11 cellular contexts compared by ENCODE assay signal in the genomic region with DNA sequence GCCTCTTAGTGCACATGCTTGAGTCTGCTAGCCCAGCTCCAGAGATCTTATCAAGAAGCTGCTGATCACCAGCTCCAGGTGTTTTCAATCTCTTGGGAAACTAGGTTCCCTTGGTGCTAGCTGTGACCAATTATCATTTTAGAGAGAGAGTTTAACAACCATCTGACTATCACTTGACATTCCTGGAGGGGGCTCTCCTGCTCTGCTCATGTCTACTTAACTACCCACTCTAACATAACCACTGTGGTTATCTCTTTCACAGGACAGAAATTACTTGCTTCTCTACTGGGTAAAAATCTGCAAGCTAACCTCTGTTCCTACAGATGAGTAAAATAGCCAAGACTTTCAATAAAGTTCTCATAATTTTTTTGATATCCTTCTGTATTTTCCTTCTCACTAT.
DNase-seq lines count a peak whose midpoint lies in the region; ATAC-seq and TF ChIP-seq lines count a peak whose summit lies in the region.
"Had no signal": no experiment of that assay in that cellular context is flagged by ENCODE, and none has a peak within 500 bp of the region (broad histone marks: within the 10 kb centered on the region; RNA-seq: fewer than 3 reads in every experiment).

No MANE protein-coding gene starts in this region.

- H3K27me3 ChIP-seq in osteoblast (ENCODE audit: insufficient read depth, low read length), result no peaks in the 10 kb centered on the region
- no peaks in the 10 kb centered on the region for H3K27me3 ChIP-seq in Karpas-422 (ENCODE audit: low read length)
- H3K27me3 ChIP-seq: tibial artery had no signal

- H3K27ac ChIP-seq in osteoblast (ENCODE audit: low read depth, low read length) (no peak overlapping the region), Karpas-422 (ENCODE audit: low read length) (no peak overlapping the region)
- H3K27ac ChIP-seq: C4-2B, tibial artery had no signal

- TF ChIP-seq CTCF in osteoblast (IDR thresholded peaks at IDR 0.05; ENCODE audit: extremely low read depth, low read depth, low read length), result peak; percentile 15

- H3K4me1 ChIP-seq in osteoblast (ENCODE audit: insufficient read depth, low read length) (no peaks in the 10 kb centered on the region), Karpas-422 (ENCODE audit: low read length) (no peaks in the 10 kb centered on the region)
- H3K4me1 ChIP-seq: tibial artery had no signal

- DNase-seq in activated naive CD4-positive, alpha-beta T cell treated with anti-CD3 and anti-CD28 coated beads, Interleukin-2, amount 50 U/mL, for 72 hours (ENCODE audit: low spot score in 2 of 2), result no peak
- DNase-seq in SK-N-DZ (ENCODE audit: low spot score) (peak; percentile 55), osteoblast (ENCODE audit: insufficient read length, low spot score, missing footprints) (no peak), COR-L47 (lab: John Stamatoyannopoulos, UW) (no peak), occipital lobe (lab: John Stamatoyannopoulos, UW) (no peak), Karpas-422 (no peak)
- DNase-seq: effector CD8-positive, alpha-beta T cell; tibial artery had no signal

- no peaks in the 10 kb centered on the region for H3K36me3 Mint-ChIP-seq in activated naive CD4-positive, alpha-beta T cell treated with anti-CD3 and anti-CD28 coated beads, Interleukin-2, amount 50 U/mL, for 24 hours
- H3K36me3 Mint-ChIP-seq in activated naive CD4-positive, alpha-beta T cell treated with anti-CD3 and anti-CD28 coated beads, Interleukin-2, amount 50 U/mL, for 72 hours, result no peaks in the 10 kb centered on the region

- no peak for ATAC-seq in activated naive CD4-positive, alpha-beta T cell treated with anti-CD3 and anti-CD28 coated beads, Interleukin-2, amount 50 U/mL, for 72 hours
- peak; percentile 75 for ATAC-seq in HG02798 (IDR thresholded peaks at IDR 0.05; ENCODE audit: poor library complexity, unreplicated experiment)

- H3K36me3 ChIP-seq in osteoblast (ENCODE audit: insufficient read depth, low read length), result no peaks in the 10 kb centered on the region
- no peaks in the 10 kb centered on the region for H3K36me3 ChIP-seq in Karpas-422 (ENCODE audit: insufficient read depth, low read length)
- H3K36me3 ChIP-seq: tibial artery had no signal

- H3K4me3 ChIP-seq in osteoblast (ENCODE audit: insufficient read depth, low read length) (no peak overlapping the region), Karpas-422 (ENCODE audit: low read length) (no peak overlapping the region)
- H3K4me3 ChIP-seq: tibial artery had no signal

- no peak overlapping the region for H3K9ac ChIP-seq in Karpas-422 (ENCODE audit: low read length)

- no peaks in the 10 kb centered on the region for H3K9me2 ChIP-seq in Karpas-422 (replicated peaks; ENCODE audit: insufficient read depth, low read length)

- H3K4me1 Mint-ChIP-seq in activated naive CD4-positive, alpha-beta T cell treated with anti-CD3 and anti-CD28 coated beads, Interleukin-2, amount 50 U/mL, for 24 hours, result peaks cover 17% of the 10 kb centered on the region

- peak overlapping the region; percentile 36 for H3K27ac Mint-ChIP-seq in activated naive CD4-positive, alpha-beta T cell treated with anti-CD3 and anti-CD28 coated beads, Interleukin-2, amount 50 U/mL, for 24 hours
- H3K27ac Mint-ChIP-seq in activated naive CD4-positive, alpha-beta T cell treated with anti-CD3 and anti-CD28 coated beads, Interleukin-2, amount 50 U/mL, for 72 hours, result no peak overlapping the region

- no peaks in the 10 kb centered on the region for H3K9me3 ChIP-seq in osteoblast (ENCODE audit: low read depth, low read length)
- no peaks in the 10 kb centered on the region for H3K9me3 ChIP-seq in Karpas-422 (ENCODE audit: low read length)
- H3K9me3 ChIP-seq: tibial artery had no signal

- no peaks in the 10 kb centered on the region for H3K27me3 Mint-ChIP-seq in activated naive CD4-positive, alpha-beta T cell treated with anti-CD3 and anti-CD28 coated beads, Interleukin-2, amount 50 U/mL, for 24 hours

- H2AFZ ChIP-seq in osteoblast (ENCODE audit: low read length) (peak overlapping the region; percentile 7), Karpas-422 (ENCODE audit: low read length) (no peak overlapping the region)

- H3K4me3 Mint-ChIP-seq in activated naive CD4-positive, alpha-beta T cell treated with anti-CD3 and anti-CD28 coated beads, Interleukin-2, amount 50 U/mL, for 24 hours, result no peak overlapping the region

- H3K4me2 ChIP-seq in osteoblast (ENCODE audit: insufficient read depth, low read length) (no peak overlapping the region), Karpas-422 (ENCODE audit: low read depth, low read length, poor library complexity, severe bottlenecking) (no peak overlapping the region)

- H4K20me1 ChIP-seq in osteoblast (ENCODE audit: insufficient read depth, low read length) (no peaks in the 10 kb centered on the region), Karpas-422 (ENCODE audit: insufficient read depth, low read depth, low read length) (no peaks in the 10 kb centered on the region)

- no peaks in the 10 kb centered on the region for H3K9me3 Mint-ChIP-seq in activated naive CD4-positive, alpha-beta T cell treated with anti-CD3 and anti-CD28 coated beads, Interleukin-2, amount 50 U/mL, for 24 hours
- H3K9me3 Mint-ChIP-seq in activated naive CD4-positive, alpha-beta T cell treated with anti-CD3 and anti-CD28 coated beads, Interleukin-2, amount 50 U/mL, for 72 hours, result peaks cover 0 to 4% of the 10 kb centered on the region in 2 donors

- H3K79me2 ChIP-seq in osteoblast (ENCODE audit: insufficient read depth, low read length) (no peaks in the 10 kb centered on the region), Karpas-422 (ENCODE audit: low read length) (no peaks in the 10 kb centered on the region)
